19 cellular contexts compared by ENCODE assay signal in genomic region chr7:142301299-142301698, GRCh38. TPM values are rescaled to one million over a fixed set of nuclear protein-coding genes. Genes with fewer than 3 reads are reported as not detected.
DNase-seq lines count a peak whose midpoint lies in the region; ATAC-seq and TF ChIP-seq lines count a peak whose summit lies in the region.
"Had no signal": no experiment of that assay in that cellular context is flagged by ENCODE, and none has a peak within 500 bp of the region (broad histone marks: within the 10 kb centered on the region; RNA-seq: fewer than 3 reads in every experiment).

No MANE protein-coding gene starts in this region.

- no peaks in the 10 kb centered on the region for H3K9me3 Mint-ChIP-seq in activated CD4-positive, alpha-beta T cell treated with anti-CD3 and anti-CD28 coated beads, Interleukin-2, amount 10 ng/mL, durations not matched to agents 7 days and 5 days
- H3K9me3 Mint-ChIP-seq: natural killer cell; stimulated activated naive B cell treated with anti-CD40 and anti-IgM and Interleukin-4, amounts not matched to agents 10 μg/mL and 1 μg/mL and 100 μg/mL, for 72 hours had no signal

- CTCF ChIA-PET in activated CD4-positive, alpha-beta T cell treated with anti-CD3 and anti-CD28 coated beads, Interleukin-2, amount 10 ng/mL, durations not matched to agents 7 days and 5 days (lab: Charles Lee), result interaction anchor here (0.9 to 1.0 kb wide), 2 partner anchors 116 to 510 kb away, joined by 3 read pairs; no protein-coding TSS in a partner anchor

- POLR2A ChIA-PET in activated CD4-positive, alpha-beta T cell treated with anti-CD3 and anti-CD28 coated beads, Interleukin-2, amount 10 ng/mL, durations not matched to agents 7 days and 5 days (lab: Charles Lee), result no interaction called here

- H3K4me1 Mint-ChIP-seq in activated CD4-positive, alpha-beta T cell treated with anti-CD3 and anti-CD28 coated beads, Interleukin-2, amount 10 ng/mL, durations not matched to agents 7 days and 5 days, result peaks cover 23% of the 10 kb centered on the region

- H3K36me3 Mint-ChIP-seq in activated CD4-positive, alpha-beta T cell treated with anti-CD3 and anti-CD28 coated beads, Interleukin-2, amount 10 ng/mL, durations not matched to agents 7 days and 5 days (ENCODE audit: low read depth), result no peaks in the 10 kb centered on the region
- H3K36me3 Mint-ChIP-seq: activated CD8-positive, alpha-beta memory T cell treated with anti-CD3 and anti-CD28 coated beads, Interleukin-2, amount 10 ng/mL, durations not matched to agents 7 days and 5 days; natural killer cell; stimulated activated naive B cell treated with anti-CD40 and anti-IgM and Interleukin-4, amounts not matched to agents 10 μg/mL and 1 μg/mL and 100 μg/mL, for 72 hours had no signal

- TF ChIP-seq CTCF in HL-60 (IDR thresholded peaks at IDR 0.05; ENCODE audit: insufficient read depth, low read length), result no peak

- DNase-seq in activated CD4-positive, alpha-beta T cell treated with anti-CD3 and anti-CD28 coated beads, Interleukin-2, amount 10 ng/mL, durations not matched to agents 7 days and 5 days, result no peak
- DNase-seq in activated CD4-positive, alpha-beta T cell treated with anti-CD3 and anti-CD28 coated beads, Interleukin-2, amount 50 U/mL, for 1 hour, result no peak
- DNase-seq in HL-60 (ENCODE audit: low read depth in 1 of 2, low spot score in 1 of 2) (peak; percentile 33 to 81), SKM-1 (lab: John Stamatoyannopoulos, UW; ENCODE audit: unreplicated experiment) (peak; percentile 31), myocyte (ENCODE audit: low read depth) (peak; percentile 11), ecto neural progenitor cell (ENCODE audit: low spot score) (no peak), NCI-H345 (lab: John Stamatoyannopoulos, UW) (no peak)
- DNase-seq: activated CD8-positive, alpha-beta memory T cell treated with anti-CD3 and anti-CD28 coated beads, Interleukin-2, amount 10 ng/mL, durations not matched to agents 7 days and 5 days; effector CD8-positive, alpha-beta T cell; heart right ventricle; natural killer cell; NCI-H187 treated with DMSO at 0.1 percent for 48 hours; NCI-H510A treated with DMSO at 0.1 percent for 48 hours; stimulated activated naive B cell treated with anti-CD40 and anti-IgM and Interleukin-4, amounts not matched to agents 10 μg/mL and 1 μg/mL and 100 μg/mL, for 72 hours; upper lobe of right lung had no signal

- no peak overlapping the region for H3K4me3 ChIP-seq in HL-60 (replicated peaks; ENCODE audit: insufficient read depth, low read length)
- H3K4me3 ChIP-seq: A549, GM23248, heart right ventricle, lung, upper lobe of right lung had no signal

- no peak for ATAC-seq in GM21528 (IDR thresholded peaks at IDR 0.05; ENCODE audit: low FRiP score, unreplicated experiment)
- ATAC-seq: heart right ventricle had no signal

- no peaks in the 10 kb centered on the region for H3K27me3 ChIP-seq in HL-60 (ENCODE audit: insufficient read depth, poor library complexity, severe bottlenecking)
- H3K27me3 ChIP-seq: upper lobe of right lung had no signal

- peak overlapping the region; percentile 48 for H3K4me3 Mint-ChIP-seq in activated CD4-positive, alpha-beta T cell treated with anti-CD3 and anti-CD28 coated beads, Interleukin-2, amount 10 ng/mL, durations not matched to agents 7 days and 5 days
- H3K4me3 Mint-ChIP-seq: activated CD8-positive, alpha-beta memory T cell treated with anti-CD3 and anti-CD28 coated beads, Interleukin-2, amount 10 ng/mL, durations not matched to agents 7 days and 5 days; natural killer cell; stimulated activated naive B cell treated with anti-CD40 and anti-IgM and Interleukin-4, amounts not matched to agents 10 μg/mL and 1 μg/mL and 100 μg/mL, for 72 hours had no signal

- H3K27ac ChIP-seq in HL-60 (replicated peaks), result peak overlapping the region; percentile 40; the same call in 1 of the 2 replicates
- H3K27ac ChIP-seq: A549, GM23248, heart right ventricle, upper lobe of right lung had no signal

- H3K27me3 Mint-ChIP-seq in activated CD4-positive, alpha-beta T cell treated with anti-CD3 and anti-CD28 coated beads, Interleukin-2, amount 10 ng/mL, durations not matched to agents 7 days and 5 days, result peaks cover 13% of the 10 kb centered on the region

- peak overlapping the region; percentile 79 for H3K27ac Mint-ChIP-seq in activated CD4-positive, alpha-beta T cell treated with anti-CD3 and anti-CD28 coated beads, Interleukin-2, amount 10 ng/mL, durations not matched to agents 7 days and 5 days
- H3K27ac Mint-ChIP-seq: activated CD8-positive, alpha-beta memory T cell treated with anti-CD3 and anti-CD28 coated beads, Interleukin-2, amount 10 ng/mL, durations not matched to agents 7 days and 5 days; natural killer cell; stimulated activated naive B cell treated with anti-CD40 and anti-IgM and Interleukin-4, amounts not matched to agents 10 μg/mL and 1 μg/mL and 100 μg/mL, for 72 hours had no signal

RNA-seq across cellular contexts. Expression of gene PRSS58, which starts 43.4 kb away (rescaled TPM):
- total RNA-seq in activated CD4-positive, alpha-beta T cell treated with anti-CD3 and anti-CD28 coated beads, Interleukin-2, amount 10 ng/mL, durations not matched to agents 7 days and 5 days, result not detected
- not detected in 2 replicates for total RNA-seq in myocyte
- not detected for polyA plus RNA-seq in myocyte (2012)
- total RNA-seq: activated CD8-positive, alpha-beta memory T cell treated with anti-CD3 and anti-CD28 coated beads, Interleukin-2, amount 10 ng/mL, durations not matched to agents 7 days and 5 days; GM23248; heart right ventricle; lung; natural killer cell; upper lobe of right lung had no signal
- polyA plus RNA-seq: A549, GM23248, heart right ventricle, lung had no signal

Comparison
In these comparisons a context has a peak if more than half of its experiments do, and no peak if none do; other contexts are left out.
1. DNase-seq: peak in HL-60 (2 of 2), SKM-1 (single experiment) and myocyte (single experiment); none in activated CD4-positive, alpha-beta T cell treated with anti-CD3 and anti-CD28 coated beads, Interleukin-2, amount 10 ng/mL, durations not matched to agents 7 days and 5 days (single experiment), activated CD4-positive, alpha-beta T cell treated with anti-CD3 and anti-CD28 coated beads, Interleukin-2, amount 50 U/mL, for 1 hour (single experiment), ecto neural progenitor cell (single experiment) and NCI-H345 (single experiment).